28 cellular contexts compared by ENCODE assay signal in the genomic region with DNA sequence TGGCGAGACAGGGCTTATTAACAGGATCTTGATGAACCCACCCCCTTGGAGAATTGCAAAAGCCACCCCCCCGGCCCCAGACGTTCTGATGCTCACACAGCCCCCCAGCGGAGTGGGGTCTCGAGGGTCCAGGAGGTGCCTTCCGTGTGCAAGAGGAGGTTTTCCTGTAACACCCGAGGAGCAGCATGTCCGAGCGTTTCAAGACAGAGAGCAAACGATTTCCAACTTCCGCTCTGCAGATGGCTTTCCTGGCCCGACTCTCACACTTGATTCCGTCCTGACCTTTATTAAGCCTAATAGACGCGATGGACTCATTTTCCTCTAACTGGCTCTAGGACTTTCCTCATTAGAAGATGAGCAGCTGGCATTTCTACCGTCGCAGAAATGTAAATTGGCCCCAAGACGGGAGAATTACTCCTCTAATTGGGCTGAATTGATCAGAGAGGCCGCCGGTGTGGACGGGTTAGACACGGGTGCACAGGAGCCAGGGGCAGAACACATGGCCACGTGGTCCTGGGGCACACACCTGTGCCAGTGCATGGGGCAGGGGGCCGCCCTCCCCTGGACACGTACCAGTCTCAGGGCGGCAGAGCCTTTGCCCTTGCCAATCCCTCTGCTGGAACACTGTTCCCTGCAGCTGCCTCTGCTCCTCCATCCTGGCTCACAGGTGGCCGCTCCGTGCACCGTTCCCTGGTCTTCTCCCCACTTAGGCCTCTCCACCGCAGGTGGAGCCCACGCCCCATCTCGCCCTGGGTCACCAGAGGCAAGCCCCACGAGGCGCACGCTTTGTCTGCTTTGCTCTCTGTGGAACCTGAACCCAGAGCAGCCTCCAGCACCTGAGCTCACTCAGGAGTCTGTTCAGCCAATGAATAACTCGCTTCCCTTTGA.
"Had no signal": no experiment of that assay in that cellular context is flagged by ENCODE, and none has a peak within 500 bp of the region (broad histone marks: within the 10 kb centered on the region; RNA-seq: fewer than 3 reads in every experiment).

No MANE protein-coding gene starts in this region.

- H3K4me1 ChIP-seq: adrenal gland, breast epithelium, SJSA1 had no signal

- H3K9me3 ChIP-seq: adrenal gland, breast epithelium, SJSA1 had no signal

- H3K4me3 Mint-ChIP-seq: activated CD8-positive, alpha-beta T cell treated with anti-CD3 and anti-CD28 coated beads, Interleukin-2, amount 10 ng/mL, durations not matched to agents 7 days and 5 days; activated naive CD8-positive, alpha-beta T cell treated with anti-CD3 and anti-CD28 coated beads, Interleukin-2, amount 10 ng/mL, durations not matched to agents 7 days and 5 days had no signal

- H3K36me3 Mint-ChIP-seq: activated naive CD8-positive, alpha-beta T cell treated with anti-CD3 and anti-CD28 coated beads, Interleukin-2, amount 10 ng/mL, durations not matched to agents 7 days and 5 days had no signal

- H3K27ac Mint-ChIP-seq: activated CD8-positive, alpha-beta T cell treated with anti-CD3 and anti-CD28 coated beads, Interleukin-2, amount 10 ng/mL, durations not matched to agents 7 days and 5 days; activated naive CD8-positive, alpha-beta T cell treated with anti-CD3 and anti-CD28 coated beads, Interleukin-2, amount 10 ng/mL, durations not matched to agents 7 days and 5 days had no signal

- H3K9me3 Mint-ChIP-seq: activated naive CD8-positive, alpha-beta T cell treated with anti-CD3 and anti-CD28 coated beads, Interleukin-2, amount 10 ng/mL, durations not matched to agents 7 days and 5 days had no signal

- H3K27ac ChIP-seq: adrenal gland, breast epithelium, RWPE1, SJSA1 had no signal

- H3K4me1 Mint-ChIP-seq: activated naive CD8-positive, alpha-beta T cell treated with anti-CD3 and anti-CD28 coated beads, Interleukin-2, amount 10 ng/mL, durations not matched to agents 7 days and 5 days had no signal

- ATAC-seq: activated CD4-positive, CD25-positive, alpha-beta regulatory T cell treated with anti-CD3 and anti-CD28 coated beads, Interleukin-2, amount 50 U/mL, for 24 hours; activated CD8-positive, alpha-beta T cell treated with anti-CD3 and anti-CD28 coated beads, Interleukin-2, amount 10 ng/mL, durations not matched to agents 7 days and 5 days; K562; Panc1; SK-N-SH treated with all-trans-retinoic acid at 6 μM for 48 hours had no signal

- FAIRE-seq: K562 had no signal

- H3K4me3 ChIP-seq: adrenal gland, K562, SJSA1 had no signal

- DNase-seq: activated CD4-positive, alpha-beta T cell treated with anti-CD3 and anti-CD28 coated beads for 4 hours; activated CD4-positive, alpha-beta T cell treated with anti-CD3 and anti-CD28 coated beads, Interleukin-2, amount 50 U/mL, for 4 hours; activated CD8-positive, alpha-beta memory T cell treated with anti-CD3 and anti-CD28 coated beads, Interleukin-2, amount 50 U/mL, for 48 hours; activated CD8-positive, alpha-beta T cell treated with anti-CD3 and anti-CD28 coated beads, Interleukin-2, amount 10 ng/mL, durations not matched to agents 7 days and 5 days; activated naive CD4-positive, alpha-beta T cell treated with anti-CD3 and anti-CD28 coated beads, Interleukin-2, amount 50 U/mL, for 16 hours; activated naive CD8-positive, alpha-beta T cell treated with anti-CD3 and anti-CD28 coated beads, Interleukin-2, amount 10 ng/mL, durations not matched to agents 7 days and 5 days; activated T-cell treated with anti-CD3 and anti-CD28 coated beads, Interleukin-2, amount 50 U/mL, for 1 hour; adrenal gland; anterior cingulate cortex; Karpas-422; MM.1S; NCI-H1105; NCI-H1436; NCI-H1694 treated with DMSO at 0.1 percent for 48 hours; NCI-H2029 treated with DMSO at 0.1 percent for 48 hours; NCI-H345; NCI-H510A; NCI-H526 treated with DMSO at 0.1 percent for 48 hours; NCI-H82; SHP77; SW 1271 had no signal

- H3K36me3 ChIP-seq: adrenal gland, breast epithelium, SJSA1 had no signal
